1 cellular context compared by ENCODE assay signal in the genomic region with DNA sequence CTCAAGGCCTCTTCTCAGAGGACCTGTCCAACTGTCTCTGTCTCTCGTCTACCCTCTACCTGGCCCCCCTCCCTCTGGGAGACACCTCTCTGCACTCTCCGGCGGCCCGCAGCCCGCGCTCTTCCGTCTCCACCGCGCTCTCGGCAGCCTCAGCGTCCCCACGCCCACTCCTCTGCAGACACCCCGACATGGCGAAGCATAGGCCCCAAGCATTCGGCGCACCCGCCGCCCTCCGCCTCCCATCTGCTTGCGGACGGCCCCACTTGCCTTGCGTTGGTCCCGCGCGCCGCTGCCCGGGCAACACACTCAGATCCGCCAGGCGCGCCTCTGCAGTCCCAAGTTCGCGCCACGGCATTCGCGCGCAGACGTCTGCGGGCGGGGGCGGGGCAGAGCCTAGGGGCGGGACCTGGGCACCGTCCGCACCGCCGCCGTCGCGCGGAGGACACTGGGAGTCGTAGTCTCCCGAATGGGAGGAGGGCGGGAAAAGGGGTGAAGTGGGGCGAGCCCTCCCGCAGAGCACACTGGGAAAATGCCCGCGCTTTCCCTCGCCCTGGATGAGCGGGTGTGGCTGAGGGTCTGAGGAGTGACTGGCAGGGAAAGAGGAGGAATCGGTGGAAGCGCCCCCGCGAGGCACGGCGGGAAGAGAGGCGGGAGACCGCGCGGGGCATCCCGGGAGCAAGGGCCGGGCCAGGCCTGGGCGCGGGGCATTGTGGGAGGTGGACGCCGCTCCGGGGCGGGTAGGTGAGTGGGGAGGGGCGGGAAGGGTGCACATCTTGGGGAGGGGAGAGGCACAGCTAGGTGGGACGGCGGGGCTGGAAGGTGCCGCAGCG.
A peak's percentile ranks its signal among the peaks of the same experiment; 100 is the strongest.
TF ChIP-seq lines count a peak whose summit lies in the region.

A gene (minus strand): TSS at position 371 of the 830 bp plus-strand sequence. CDS start 4,778 bp downstream, outside the sequence.
A gene (plus strand): TSS at position 707 of the 830 bp plus-strand sequence. CDS start 1,123 bp downstream, outside the sequence.

TF ChIP-seq in K562, 482 proteins besides CTCF, POLR2A, EP300 and RAD21 (continued from another document and continues in another):
- TF ChIP-seq, protein P1, sequence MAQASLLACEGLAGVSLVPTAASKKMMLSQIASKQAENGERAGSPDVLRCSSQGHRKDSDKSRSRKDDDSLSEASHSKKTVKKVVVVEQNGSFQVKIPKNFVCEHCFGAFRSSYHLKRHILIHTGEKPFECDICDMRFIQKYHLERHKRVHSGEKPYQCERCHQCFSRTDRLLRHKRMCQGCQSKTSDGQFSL (CRISPR knock-in tag; IDR thresholded peaks at IDR 0.05) = peak; percentile 94
- TF ChIP-seq, protein P1 (tag; IDR thresholded peaks at IDR 0.05) = no peak
- TF ChIP-seq ZNF778 (CRISPR knock-in tag; IDR thresholded peaks at IDR 0.05) (no peak), ZBTB7A (IDR thresholded peaks at IDR 0.05; ENCODE audit: borderline replicate concordance, control insufficient read depth, low read depth, low read length) (no peak), PHF8 (IDR thresholded peaks at IDR 0.05; ENCODE audit: borderline replicate concordance, low read length) (peak; percentile 84; the same call in 1 of the 2 replicates), ZBED1 (IDR thresholded peaks at IDR 0.05) (0 out of 2 replicates have a peak, but pooled peaks have one; percentile 9), ZEB2 (IDR thresholded peaks at IDR 0.05) (peak; percentile 31), GABPB1 (CRISPR knock-in tag; IDR thresholded peaks at IDR 0.05) (peak; percentile 73), MTA3 (IDR thresholded peaks at IDR 0.05; ENCODE audit: borderline replicate concordance) (peak; percentile 70; the same call in 1 of the 2 replicates), RBM15 (IDR thresholded peaks at IDR 0.05; ENCODE audit: insufficient read depth, low read length) (no peak), ZNF143 (CRISPR knock-in tag; IDR thresholded peaks at IDR 0.05) (peak; percentile 91), SLC30A9 (CRISPR knock-in tag; IDR thresholded peaks at IDR 0.05) (no peak), NCOA6 (IDR thresholded peaks at IDR 0.05) (peak; percentile 80), ZNF586 (CRISPR knock-in tag; conservative IDR thresholded peaks at IDR 0.05) (no peak), SIRT6 (IDR thresholded peaks at IDR 0.05; ENCODE audit: low read depth, low read length) (no peak), EP400 (IDR thresholded peaks at IDR 0.05) (peak; percentile 74; the same call in 1 of the 2 replicates), BRD4 (IDR thresholded peaks at IDR 0.05) (no peak), RB1 (IDR thresholded peaks at IDR 0.05; ENCODE audit: low read depth) (peak; percentile 87), NCOR1 (IDR thresholded peaks at IDR 0.05) (0 out of 2 replicates have a peak, but pooled peaks have one; percentile 22), HNRNPLL (IDR thresholded peaks at IDR 0.05; ENCODE audit: low read depth, low read length, poor library complexity, severe bottlenecking) (peak; percentile 87), ZBTB1 (CRISPR knock-in tag; IDR thresholded peaks at IDR 0.05; ENCODE audit: borderline replicate concordance, low read depth) (no peak), RBM22 (IDR thresholded peaks at IDR 0.05; ENCODE audit: low read depth, low read length, poor library complexity, severe bottlenecking) (peak; percentile 21), ASH1L (IDR thresholded peaks at IDR 0.05; ENCODE audit: borderline replicate concordance, low read depth, partially characterized antibody) (no peak), SOX6 (IDR thresholded peaks at IDR 0.05) (no peak)
- TF ChIP-seq, protein P2, sequence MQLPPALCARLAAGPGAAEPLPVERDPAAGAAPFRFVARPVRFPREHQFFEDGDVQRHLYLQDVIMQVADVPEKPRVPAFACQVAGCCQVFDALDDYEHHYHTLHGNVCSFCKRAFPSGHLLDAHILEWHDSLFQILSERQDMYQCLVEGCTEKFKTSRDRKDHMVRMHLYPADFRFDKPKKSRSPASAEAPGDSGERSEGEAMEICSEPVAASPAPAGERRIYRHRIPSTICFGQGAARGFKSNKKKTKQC (CRISPR knock-in tag; IDR thresholded peaks at IDR 0.05) = peak; percentile 97
- TF ChIP-seq, protein P3, sequence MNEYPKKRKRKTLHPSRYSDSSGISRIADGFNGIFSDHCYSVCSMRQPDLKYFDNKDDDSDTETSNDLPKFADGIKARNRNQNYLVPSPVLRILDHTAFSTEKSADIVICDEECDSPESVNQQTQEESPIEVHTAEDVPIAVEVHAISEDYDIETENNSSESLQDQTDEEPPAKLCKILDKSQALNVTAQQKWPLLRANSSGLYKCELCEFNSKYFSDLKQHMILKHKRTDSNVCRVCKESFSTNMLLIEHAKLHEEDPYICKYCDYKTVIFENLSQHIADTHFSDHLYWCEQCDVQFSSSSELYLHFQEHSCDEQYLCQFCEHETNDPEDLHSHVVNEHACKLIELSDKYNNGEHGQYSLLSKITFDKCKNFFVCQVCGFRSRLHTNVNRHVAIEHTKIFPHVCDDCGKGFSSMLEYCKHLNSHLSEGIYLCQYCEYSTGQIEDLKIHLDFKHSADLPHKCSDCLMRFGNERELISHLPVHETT (CRISPR knock-in tag; conservative IDR thresholded peaks at IDR 0.05 in 1 of 2, IDR thresholded peaks at IDR 0.05 in 1 of 2) = peak in 1 of 2 experiments; percentile 90; a peak in 2 of 4 replicates
- TF ChIP-seq, protein P4, sequence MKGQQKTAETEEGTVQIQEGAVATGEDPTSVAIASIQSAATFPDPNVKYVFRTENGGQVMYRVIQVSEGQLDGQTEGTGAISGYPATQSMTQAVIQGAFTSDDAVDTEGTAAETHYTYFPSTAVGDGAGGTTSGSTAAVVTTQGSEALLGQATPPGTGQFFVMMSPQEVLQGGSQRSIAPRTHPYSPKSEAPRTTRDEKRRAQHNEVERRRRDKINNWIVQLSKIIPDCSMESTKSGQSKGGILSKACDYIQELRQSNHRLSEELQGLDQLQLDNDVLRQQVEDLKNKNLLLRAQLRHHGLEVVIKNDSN (CRISPR knock-in tag; IDR thresholded peaks at IDR 0.05) = peak; percentile 55; the same call in 1 of the 2 replicates
- TF ChIP-seq, protein P5, sequence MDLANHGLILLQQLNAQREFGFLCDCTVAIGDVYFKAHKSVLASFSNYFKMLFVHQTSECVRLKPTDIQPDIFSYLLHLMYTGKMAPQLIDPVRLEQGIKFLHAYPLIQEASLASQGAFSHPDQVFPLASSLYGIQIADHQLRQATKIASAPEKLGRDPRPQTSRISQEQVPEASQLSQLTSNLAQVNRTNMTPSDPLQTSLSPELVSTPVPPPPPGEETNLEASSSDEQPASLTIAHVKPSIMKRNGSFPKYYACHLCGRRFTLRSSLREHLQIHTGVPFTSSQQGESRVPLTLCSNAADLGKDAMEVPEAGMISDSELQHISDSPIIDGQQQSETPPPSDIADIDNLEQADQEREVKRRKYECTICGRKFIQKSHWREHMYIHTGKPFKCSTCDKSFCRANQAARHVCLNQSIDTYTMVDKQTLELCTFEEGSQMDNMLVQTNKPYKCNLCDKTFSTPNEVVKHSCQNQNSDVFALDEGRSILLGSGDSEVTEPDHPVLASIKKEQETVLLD (IDR thresholded peaks at IDR 0.05) = peak; percentile 91
- TF ChIP-seq, protein P6, sequence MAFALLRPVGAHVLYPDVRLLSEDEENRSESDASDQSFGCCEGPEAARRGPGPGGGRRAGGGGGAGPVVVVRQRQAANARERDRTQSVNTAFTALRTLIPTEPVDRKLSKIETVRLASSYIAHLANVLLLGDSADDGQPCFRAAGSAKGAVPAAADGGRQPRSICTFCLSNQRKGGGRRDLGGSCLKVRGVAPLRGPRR (CRISPR knock-in tag; IDR thresholded peaks at IDR 0.05) = no peak
- TF ChIP-seq, protein P7, sequence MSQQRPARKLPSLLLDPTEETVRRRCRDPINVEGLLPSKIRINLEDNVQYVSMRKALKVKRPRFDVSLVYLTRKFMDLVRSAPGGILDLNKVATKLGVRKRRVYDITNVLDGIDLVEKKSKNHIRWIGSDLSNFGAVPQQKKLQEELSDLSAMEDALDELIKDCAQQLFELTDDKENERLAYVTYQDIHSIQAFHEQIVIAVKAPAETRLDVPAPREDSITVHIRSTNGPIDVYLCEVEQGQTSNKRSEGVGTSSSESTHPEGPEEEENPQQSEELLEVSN (IDR thresholded peaks at IDR 0.05; ENCODE audit: borderline replicate concordance in 1 of 2, extremely low read depth in 1 of 2, insufficient read depth in 1 of 2, insufficient read length in 1 of 2, low read depth in 1 of 2, low read length in 1 of 2, poor library complexity in 1 of 2, severe bottlenecking in 1 of 2) = peak; percentile 17 to 66
- TF ChIP-seq, protein P8, sequence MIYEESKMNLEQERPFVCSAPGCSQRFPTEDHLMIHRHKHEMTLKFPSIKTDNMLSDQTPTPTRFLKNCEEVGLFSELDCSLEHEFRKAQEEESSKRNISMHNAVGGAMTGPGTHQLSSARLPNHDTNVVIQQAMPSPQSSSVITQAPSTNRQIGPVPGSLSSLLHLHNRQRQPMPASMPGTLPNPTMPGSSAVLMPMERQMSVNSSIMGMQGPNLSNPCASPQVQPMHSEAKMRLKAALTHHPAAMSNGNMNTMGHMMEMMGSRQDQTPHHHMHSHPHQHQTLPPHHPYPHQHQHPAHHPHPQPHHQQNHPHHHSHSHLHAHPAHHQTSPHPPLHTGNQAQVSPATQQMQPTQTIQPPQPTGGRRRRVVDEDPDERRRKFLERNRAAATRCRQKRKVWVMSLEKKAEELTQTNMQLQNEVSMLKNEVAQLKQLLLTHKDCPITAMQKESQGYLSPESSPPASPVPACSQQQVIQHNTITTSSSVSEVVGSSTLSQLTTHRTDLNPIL (CRISPR knock-in tag; IDR thresholded peaks at IDR 0.05) = no peak
- TF ChIP-seq, protein P9, sequence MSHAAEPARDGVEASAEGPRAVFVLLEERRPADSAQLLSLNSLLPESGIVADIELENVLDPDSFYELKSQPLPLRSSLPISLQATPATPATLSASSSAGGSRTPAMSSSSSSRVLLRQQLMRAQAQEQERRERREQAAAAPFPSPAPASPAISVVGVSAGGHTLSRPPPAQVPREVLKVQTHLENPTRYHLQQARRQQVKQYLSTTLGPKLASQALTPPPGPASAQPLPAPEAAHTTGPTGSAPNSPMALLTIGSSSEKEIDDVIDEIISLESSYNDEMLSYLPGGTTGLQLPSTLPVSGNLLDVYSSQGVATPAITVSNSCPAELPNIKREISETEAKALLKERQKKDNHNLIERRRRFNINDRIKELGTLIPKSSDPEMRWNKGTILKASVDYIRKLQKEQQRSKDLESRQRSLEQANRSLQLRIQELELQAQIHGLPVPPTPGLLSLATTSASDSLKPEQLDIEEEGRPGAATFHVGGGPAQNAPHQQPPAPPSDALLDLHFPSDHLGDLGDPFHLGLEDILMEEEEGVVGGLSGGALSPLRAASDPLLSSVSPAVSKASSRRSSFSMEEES (CRISPR knock-in tag; IDR thresholded peaks at IDR 0.05) = no peak
- TF ChIP-seq, protein P10, sequence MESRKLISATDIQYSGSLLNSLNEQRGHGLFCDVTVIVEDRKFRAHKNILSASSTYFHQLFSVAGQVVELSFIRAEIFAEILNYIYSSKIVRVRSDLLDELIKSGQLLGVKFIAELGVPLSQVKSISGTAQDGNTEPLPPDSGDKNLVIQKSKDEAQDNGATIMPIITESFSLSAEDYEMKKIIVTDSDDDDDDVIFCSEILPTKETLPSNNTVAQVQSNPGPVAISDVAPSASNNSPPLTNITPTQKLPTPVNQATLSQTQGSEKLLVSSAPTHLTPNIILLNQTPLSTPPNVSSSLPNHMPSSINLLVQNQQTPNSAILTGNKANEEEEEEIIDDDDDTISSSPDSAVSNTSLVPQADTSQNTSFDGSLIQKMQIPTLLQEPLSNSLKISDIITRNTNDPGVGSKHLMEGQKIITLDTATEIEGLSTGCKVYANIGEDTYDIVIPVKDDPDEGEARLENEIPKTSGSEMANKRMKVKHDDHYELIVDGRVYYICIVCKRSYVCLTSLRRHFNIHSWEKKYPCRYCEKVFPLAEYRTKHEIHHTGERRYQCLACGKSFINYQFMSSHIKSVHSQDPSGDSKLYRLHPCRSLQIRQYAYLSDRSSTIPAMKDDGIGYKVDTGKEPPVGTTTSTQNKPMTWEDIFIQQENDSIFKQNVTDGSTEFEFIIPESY (CRISPR knock-in tag; IDR thresholded peaks at IDR 0.05) = no peak
